Comparison of ENCODE assay signal across 15 cellular contexts in the genomic region with DNA sequence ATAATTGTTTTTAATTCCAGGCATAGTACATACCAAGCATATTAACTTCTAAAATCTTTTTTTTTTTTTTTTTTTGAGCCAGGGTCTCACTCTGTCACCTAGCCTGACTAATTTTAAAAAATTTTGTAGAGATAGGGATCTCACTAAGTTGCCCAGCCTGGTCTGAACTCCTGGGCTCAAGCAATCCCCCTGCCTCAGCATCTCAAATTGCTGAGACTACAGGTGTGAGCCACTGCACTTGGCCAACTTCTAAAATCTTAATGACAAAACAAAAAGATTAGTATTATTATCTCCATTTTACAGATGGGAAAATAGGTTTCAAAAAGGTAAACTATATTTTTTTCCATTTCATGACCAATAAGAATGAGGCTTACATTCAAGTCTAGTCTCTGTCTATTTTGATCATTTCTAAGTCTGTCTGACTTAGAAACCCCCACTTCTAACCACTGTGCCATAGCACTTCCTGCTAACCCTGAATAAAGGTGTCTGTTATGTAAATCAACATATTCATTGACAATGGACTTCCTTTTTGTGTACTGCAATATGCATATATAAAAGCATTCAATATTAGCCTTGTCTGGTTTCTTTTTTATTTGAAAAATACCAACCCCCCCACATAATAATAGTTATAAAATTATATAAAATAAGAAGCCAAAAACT. TPM values are rescaled to one million over a fixed set of nuclear protein-coding genes. Genes with fewer than 3 reads are reported as not detected.
DNase-seq lines count a peak whose midpoint lies in the region; ATAC-seq and TF ChIP-seq lines count a peak whose summit lies in the region.
"Had no signal": no experiment of that assay in that cellular context is flagged by ENCODE, and none has a peak within 500 bp of the region (broad histone marks: within the 10 kb centered on the region; RNA-seq: fewer than 3 reads in every experiment).

No MANE protein-coding gene starts in this region.

- no peak overlapping the region for H3K9ac ChIP-seq in mesenchymal stem cell (ENCODE audit: low read length)
- H3K9ac ChIP-seq: KMS-11 had no signal

- H3K27ac ChIP-seq in mesenchymal stem cell (ENCODE audit: low read length, poor library complexity, severe bottlenecking), result no peak overlapping the region
- H3K27ac ChIP-seq: 22Rv1, dorsolateral prefrontal cortex, KMS-11, spleen, VCaP had no signal

- H3K18ac ChIP-seq in mesenchymal stem cell (ENCODE audit: low read depth in 1 of 2, low read length in 2 of 2), result no peak overlapping the region

- no peak overlapping the region for H2BK120ac ChIP-seq in mesenchymal stem cell (ENCODE audit: low read depth, low read length)

- H3K27ac Mint-ChIP-seq in osteocyte (ENCODE audit: unreplicated experiment), result peak overlapping the region; percentile 43

- H3K23ac ChIP-seq in mesenchymal stem cell (ENCODE audit: low read length in 2 of 2), result no peak overlapping the region

- H2AFZ ChIP-seq in mesenchymal stem cell (ENCODE audit: low read depth, low read length), result no peak overlapping the region

- H3K4me1 ChIP-seq in mesenchymal stem cell (ENCODE audit: control insufficient read depth, insufficient read depth, low read depth, low read length), result no peaks in the 10 kb centered on the region

- no peaks in the 10 kb centered on the region for H3K27me3 ChIP-seq in mesenchymal stem cell (ENCODE audit: control insufficient read depth in 1 of 2, insufficient read depth in 1 of 2, low read length in 2 of 2)
- H3K27me3 ChIP-seq: dorsolateral prefrontal cortex had no signal

- no peaks in the 10 kb centered on the region for H3K9me3 Mint-ChIP-seq in osteocyte (ENCODE audit: unreplicated experiment)

- H2BK5ac ChIP-seq in mesenchymal stem cell (ENCODE audit: low read depth, low read length, poor library complexity, severe bottlenecking), result no peak overlapping the region

- no peak overlapping the region for H4K8ac ChIP-seq in mesenchymal stem cell (ENCODE audit: low read length)

- H2AK5ac ChIP-seq in mesenchymal stem cell (ENCODE audit: low read length, severe bottlenecking), result no peak overlapping the region

- H3K4me2 ChIP-seq in mesenchymal stem cell (ENCODE audit: low read length, poor library complexity, severe bottlenecking), result no peak overlapping the region
- H3K4me2 ChIP-seq: KMS-11 had no signal

- no peak overlapping the region for H4K91ac ChIP-seq in mesenchymal stem cell (ENCODE audit: low read length)

- no peak overlapping the region for H3K4me3 Mint-ChIP-seq in osteocyte (ENCODE audit: unreplicated experiment)

- H2BK12ac ChIP-seq in mesenchymal stem cell (ENCODE audit: low read length in 2 of 2), result no peak overlapping the region

- no peak overlapping the region for H3K14ac ChIP-seq in mesenchymal stem cell (ENCODE audit: low read length in 2 of 2)

- no peaks in the 10 kb centered on the region for H3K27me3 Mint-ChIP-seq in osteocyte (ENCODE audit: unreplicated experiment)

- H3K36me3 Mint-ChIP-seq in osteocyte (ENCODE audit: unreplicated experiment), result no peaks in the 10 kb centered on the region

- H3K36me3 ChIP-seq in mesenchymal stem cell (ENCODE audit: control insufficient read depth in 1 of 2, insufficient read depth in 2 of 2, low read depth in 1 of 2, low read length in 2 of 2), result no peaks in the 10 kb centered on the region
- H3K36me3 ChIP-seq: spleen had no signal

- no peak overlapping the region for H2BK15ac ChIP-seq in mesenchymal stem cell (ENCODE audit: low read depth, poor library complexity, severe bottlenecking)

- H3K79me1 ChIP-seq in mesenchymal stem cell (replicated peaks; ENCODE audit: low read length, poor library complexity, severe bottlenecking), result no peaks in the 10 kb centered on the region

- DNase-seq in NOMO-1 treated with DMSO at 0.1 percent for 48 hours (lab: John Stamatoyannopoulos, UW; ENCODE audit: unreplicated experiment), result peak; percentile 67
- no peak for DNase-seq in NOMO-1 treated with dmso at 0.1 percent for 144 hours (lab: John Stamatoyannopoulos, UW; ENCODE audit: unreplicated experiment)
- DNase-seq in MV-4-11 (lab: John Stamatoyannopoulos, UW), result peak; percentile 45
- DNase-seq in osteocyte (ENCODE audit: extremely low spot score, unreplicated experiment), result no peak
- no peak for DNase-seq in HuH-7.5 (ENCODE audit: low spot score)
- no peak for DNase-seq in SKM-1 treated with dmso at 0.1 percent for 144 hours (lab: John Stamatoyannopoulos, UW; ENCODE audit: unreplicated experiment)
- no peak for DNase-seq in mesenchymal stem cell
- DNase-seq: dorsolateral prefrontal cortex, NCI-H774, spleen had no signal

- TF ChIP-seq CTCF in osteocyte (IDR thresholded peaks at IDR 0.05), result no peak

- H3K4ac ChIP-seq in mesenchymal stem cell (ENCODE audit: low read depth in 1 of 2, low read length in 2 of 2), result no peak overlapping the region

- H3K9me3 ChIP-seq in mesenchymal stem cell (ENCODE audit: control insufficient read depth, low read length), result no peaks in the 10 kb centered on the region
- H3K9me3 ChIP-seq: spleen had no signal

- ATAC-seq in HG02884 (IDR thresholded peaks at IDR 0.05; ENCODE audit: unreplicated experiment), result peak; percentile 66

- no peak overlapping the region for H3K4me3 ChIP-seq in mesenchymal stem cell (ENCODE audit: insufficient read depth in 1 of 2, low read depth in 1 of 2, low read length in 2 of 2)
- H3K4me3 ChIP-seq: dorsolateral prefrontal cortex, spleen had no signal

- H3K4me1 Mint-ChIP-seq in osteocyte (ENCODE audit: unreplicated experiment), result peaks cover 39% of the 10 kb centered on the region

RNA-seq across cellular contexts. Expression of a gene that starts 28.7 kb away (rescaled TPM):
- total RNA-seq in osteocyte, result 126 and 139 TPM in 2 replicates
- polyA plus RNA-seq in mesenchymal stem cell (2013, experiment 1 of 2), result 62.5 TPM
- polyA plus RNA-seq in mesenchymal stem cell (2013, experiment 2 of 2), result 60.2 TPM
- total RNA-seq: G401 had no signal

Comparison
In these comparisons a context has a peak if more than half of its experiments do, and no peak if none do; other contexts are left out.
1. DNase-seq: peak in NOMO-1 treated with DMSO at 0.1 percent for 48 hours (single experiment) and MV-4-11 (single experiment); none in NOMO-1 treated with dmso at 0.1 percent for 144 hours (single experiment), osteocyte (single experiment), HuH-7.5 (single experiment), SKM-1 treated with dmso at 0.1 percent for 144 hours (single experiment) and mesenchymal stem cell (single experiment).